In the genomic region with DNA sequence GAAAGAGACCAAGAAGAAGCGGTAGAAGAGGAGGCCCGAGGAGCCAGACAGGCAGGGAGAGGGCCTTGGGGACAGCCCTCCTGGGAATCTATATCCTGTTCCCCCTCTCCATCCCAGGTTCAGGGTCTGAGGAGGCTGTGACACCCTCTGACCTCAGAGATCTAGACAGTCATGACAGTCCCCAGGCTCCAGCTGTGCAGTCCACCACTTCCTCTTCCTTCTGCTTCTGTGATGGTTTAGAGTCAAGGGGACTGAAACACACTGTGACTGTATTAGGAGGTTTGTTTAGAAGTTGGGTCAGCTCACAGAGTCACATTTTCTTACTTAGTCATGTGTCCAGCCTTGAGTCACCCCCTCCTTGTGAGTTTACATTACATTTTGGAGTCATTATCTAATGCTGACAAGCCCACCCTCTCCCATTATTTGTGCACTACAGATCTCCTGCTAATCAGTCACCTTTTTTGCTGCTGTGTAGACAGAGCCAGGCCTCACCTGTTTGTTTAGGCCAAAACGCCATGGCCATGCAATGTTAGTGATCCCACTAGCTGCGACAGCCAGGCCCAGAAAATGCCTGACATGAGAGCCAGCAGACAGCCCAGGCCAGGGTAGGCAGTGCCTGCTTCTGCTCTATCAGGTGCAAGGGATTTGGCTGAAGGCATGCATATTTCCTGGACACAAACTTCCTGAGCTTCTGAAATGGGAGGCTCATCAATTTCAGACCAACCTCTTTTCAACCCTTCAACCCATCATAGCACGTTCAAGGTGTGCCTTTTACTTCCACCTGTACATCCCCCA, we compare ENCODE assay signal across 8 cellular contexts. TPM values are rescaled to one million over a fixed set of nuclear protein-coding genes. Genes with fewer than 3 reads are reported as not detected.
DNase-seq lines count a peak whose midpoint lies in the region; ATAC-seq and TF ChIP-seq lines count a peak whose summit lies in the region.

No MANE protein-coding gene starts in this region.

- H3K4me3 Mint-ChIP-seq in T-helper 1 cell treated with Interleukin-12 subunit alpha and Interleukin-12 subunit beta and Interleukin-4 antibody, amounts not matched to agents 30 μg/mL and 1 μg/mL, for 36 hours, result no peak overlapping the region

- ATAC-seq in GM18870 (IDR thresholded peaks at IDR 0.05; ENCODE audit: unreplicated experiment) (peak; percentile 98), HG03039 (IDR thresholded peaks at IDR 0.05; ENCODE audit: unreplicated experiment) (peak; percentile 99), right lobe of liver (peak; percentile 50 to 74 (median 62))

- H3K27ac Mint-ChIP-seq in T-helper 1 cell treated with Interleukin-12 subunit alpha and Interleukin-12 subunit beta and Interleukin-4 antibody, amounts not matched to agents 30 μg/mL and 1 μg/mL, for 36 hours, result peak overlapping the region; percentile 66

- H3K36me3 Mint-ChIP-seq in T-helper 1 cell treated with Interleukin-12 subunit alpha and Interleukin-12 subunit beta and Interleukin-4 antibody, amounts not matched to agents 30 μg/mL and 1 μg/mL, for 36 hours (ENCODE audit: low read depth), result peaks cover 10% of the 10 kb centered on the region

- H3K4me1 ChIP-seq in right lobe of liver, result no peaks in the 10 kb centered on the region

- H3K4me3 ChIP-seq in right lobe of liver, result no peak overlapping the region

- H3K9me3 Mint-ChIP-seq in T-helper 1 cell treated with Interleukin-12 subunit alpha and Interleukin-12 subunit beta and Interleukin-4 antibody, amounts not matched to agents 30 μg/mL and 1 μg/mL, for 36 hours, result peaks cover 22% of the 10 kb centered on the region

- no peak for TF ChIP-seq POLR2A in right lobe of liver (IDR thresholded peaks at IDR 0.05)

- peaks cover 11% of the 10 kb centered on the region for H3K4me1 Mint-ChIP-seq in T-helper 1 cell treated with Interleukin-12 subunit alpha and Interleukin-12 subunit beta and Interleukin-4 antibody, amounts not matched to agents 30 μg/mL and 1 μg/mL, for 36 hours (ENCODE audit: low read depth)

- no peaks in the 10 kb centered on the region for H3K9me3 ChIP-seq in right lobe of liver

- no peaks in the 10 kb centered on the region for H3K27me3 ChIP-seq in right lobe of liver

- no peaks in the 10 kb centered on the region for H3K36me3 ChIP-seq in right lobe of liver

- intact Hi-C loops in right lobe of liver (cut with DNase I), result no loop called here

- DNase-seq in AG20443 (ENCODE audit: low spot score), result peak; percentile 15
- no peak for DNase-seq in right lobe of liver
- no peak for DNase-seq in NCI-H1930 (lab: John Stamatoyannopoulos, UW)
- no peak for DNase-seq in foreskin melanocyte
- no peak for DNase-seq in T-helper 9 cell

- 79% methylated on average over 3 of the region's 5 CpGs for WGBS in right lobe of liver (ENCODE audit: insufficient coverage, low coverage, low lambda C conversion rate, missing lambda C conversion rate)

- H3K27ac ChIP-seq in right lobe of liver, result no peak overlapping the region

- no peaks in the 10 kb centered on the region for H3K27me3 Mint-ChIP-seq in T-helper 1 cell treated with Interleukin-12 subunit alpha and Interleukin-12 subunit beta and Interleukin-4 antibody, amounts not matched to agents 30 μg/mL and 1 μg/mL, for 36 hours (ENCODE audit: low read depth)

- no peak for TF ChIP-seq CTCF in right lobe of liver (IDR thresholded peaks at IDR 0.05)

RNA-seq across cellular contexts. Expression of gene MANBA, which starts 26.0 kb away (rescaled TPM):
- total RNA-seq in right lobe of liver, result 10 to 100 TPM; 11.3 to 18.2 (median 13.9) TPM
